ENCODE assay signal across 1 cellular context in genomic region chr4:145189981-145190380, GRCh38.
TF ChIP-seq lines count a peak whose summit lies in the region.

No MANE protein-coding gene starts in this region.

TF ChIP-seq in IMR-90, 13 proteins besides CTCF, POLR2A, EP300 and RAD21 (continued from another document):
- TF ChIP-seq ELK1 (IDR thresholded peaks at IDR 0.05; ENCODE audit: borderline replicate concordance, low read depth, low read length) = no peak
- no peak for TF ChIP-seq BHLHE40 (IDR thresholded peaks at IDR 0.05; ENCODE audit: low read depth, low read length)
- no peak for TF ChIP-seq SMC3 (IDR thresholded peaks at IDR 0.05; ENCODE audit: low read depth, low read length)
- TF ChIP-seq CHD1 (IDR thresholded peaks at IDR 0.05; ENCODE audit: low read depth, low read length) = no peak
- TF ChIP-seq RCOR1 (IDR thresholded peaks at IDR 0.05; ENCODE audit: insufficient replicate concordance, low read length) = no peak
- no peak for TF ChIP-seq USF2 (IDR thresholded peaks at IDR 0.05; ENCODE audit: low read depth, low read length)
- no peak for TF ChIP-seq FOS (IDR thresholded peaks at IDR 0.05; ENCODE audit: low read depth, low read length)
- no peak for TF ChIP-seq NFE2L2 (IDR thresholded peaks at IDR 0.05; ENCODE audit: low read depth, low read length)
- TF ChIP-seq MAFK (IDR thresholded peaks at IDR 0.05; ENCODE audit: low read depth, low read length) = no peak
- TF ChIP-seq MAZ (IDR thresholded peaks at IDR 0.05; ENCODE audit: borderline replicate concordance, low read depth, low read length) = no peak
